9 cellular contexts compared by ENCODE assay signal in genomic region chr7:101108330-101108857, GRCh38. TPM values are rescaled to one million over a fixed set of nuclear protein-coding genes. Genes with fewer than 3 reads are reported as not detected.
DNase-seq lines count a peak whose midpoint lies in the region; ATAC-seq and TF ChIP-seq lines count a peak whose summit lies in the region.
"Had no signal": no experiment of that assay in that cellular context is flagged by ENCODE, and none has a peak within 500 bp of the region (broad histone marks: within the 10 kb centered on the region; RNA-seq: fewer than 3 reads in every experiment).

No MANE protein-coding gene starts in this region.

- TF ChIP-seq CTCF in upper lobe of right lung (IDR thresholded peaks at IDR 0.05) = no peak

- H3K36me3 ChIP-seq in upper lobe of right lung = no peaks in the 10 kb centered on the region

- peak; percentile 59 for ATAC-seq in upper lobe of right lung
- no peak for ATAC-seq in activated CD4-positive, alpha-beta T cell treated with anti-CD3 and anti-CD28 coated beads for 36 hours

- peak; percentile 16 to 19 for DNase-seq in SHP77 (lab: John Stamatoyannopoulos, UW)
- no peak for DNase-seq in SHP77 treated with DMSO at 0.1 percent for 48 hours (lab: John Stamatoyannopoulos, UW)
- DNase-seq in astrocyte of the hippocampus (ENCODE audit: low read depth, low spot score) = peak; percentile 69
- DNase-seq in kidney tubule cell (ENCODE audit: low spot score) = peak; percentile 95
- DNase-seq in upper lobe of right lung = no peak
- DNase-seq in NCI-H2171 treated with DMSO at 0.1 percent for 48 hours (lab: John Stamatoyannopoulos, UW) = no peak
- DNase-seq in activated CD4-positive, alpha-beta T cell treated with anti-CD3 and anti-CD28 coated beads for 36 hours = no peak
- DNase-seq in NCI-H345 (lab: John Stamatoyannopoulos, UW) = no peak

- no peaks in the 10 kb centered on the region for H3K4me1 Mint-ChIP-seq in activated CD4-positive, alpha-beta T cell treated with anti-CD3 and anti-CD28 coated beads for 36 hours

- H3K36me3 Mint-ChIP-seq in activated CD4-positive, alpha-beta T cell treated with anti-CD3 and anti-CD28 coated beads for 36 hours (ENCODE audit: low read depth) = no peaks in the 10 kb centered on the region

- no peak overlapping the region for H3K4me3 ChIP-seq in upper lobe of right lung

- no peak overlapping the region for H3K27ac ChIP-seq in upper lobe of right lung

- H3K27ac Mint-ChIP-seq in activated CD4-positive, alpha-beta T cell treated with anti-CD3 and anti-CD28 coated beads for 36 hours = no peak overlapping the region
- H3K27ac Mint-ChIP-seq: nephron had no signal

- H3K9me3 Mint-ChIP-seq in activated CD4-positive, alpha-beta T cell treated with anti-CD3 and anti-CD28 coated beads for 36 hours (ENCODE audit: low read depth) = no peaks in the 10 kb centered on the region
- H3K9me3 Mint-ChIP-seq: nephron had no signal

- intact Hi-C loops in upper lobe of right lung (cut with DNase I) = no loop called here
- intact Hi-C loops in activated CD4-positive, alpha-beta T cell treated with anti-CD3 and anti-CD28 coated beads for 36 hours (cut with DNase I, micrococcal nuclease) = no loop called here

- CTCF ChIA-PET in activated CD4-positive, alpha-beta T cell treated with anti-CD3 and anti-CD28 coated beads for 36 hours (lab: Charles Lee) = interaction anchor here (0.6 kb wide), 2 partner anchors 43 to 348 kb away, joined by 3 read pairs; no protein-coding TSS in a partner anchor

- peaks cover 21% of the 10 kb centered on the region for H3K4me1 ChIP-seq in upper lobe of right lung

- no peaks in the 10 kb centered on the region for H3K9me3 ChIP-seq in upper lobe of right lung

- H3K4me3 Mint-ChIP-seq in activated CD4-positive, alpha-beta T cell treated with anti-CD3 and anti-CD28 coated beads for 36 hours = no peak overlapping the region
- H3K4me3 Mint-ChIP-seq: nephron had no signal

- peaks cover 17% of the 10 kb centered on the region for H3K27me3 Mint-ChIP-seq in activated CD4-positive, alpha-beta T cell treated with anti-CD3 and anti-CD28 coated beads for 36 hours

- POLR2A ChIA-PET in activated CD4-positive, alpha-beta T cell treated with anti-CD3 and anti-CD28 coated beads for 36 hours (lab: Charles Lee) = interaction anchor here (0.6 kb wide), 1 partner anchor 63 kb away, joined by 4 read pairs; no protein-coding TSS in a partner anchor

- no peaks in the 10 kb centered on the region for H3K27me3 ChIP-seq in upper lobe of right lung

RNA-seq across cellular contexts. Expression of gene SERPINE1, which starts 18.5 kb away (rescaled TPM):
- total RNA-seq in upper lobe of right lung = 13.7 TPM
- under 1 TPM; 0.05 to 0.07 TPM for total RNA-seq in activated CD4-positive, alpha-beta T cell treated with anti-CD3 and anti-CD28 coated beads for 36 hours

RNA-seq across cellular contexts. Expression of gene TRIM56, which starts 23.1 kb away (rescaled TPM):
- 60.9 TPM for total RNA-seq in upper lobe of right lung
- 10 to 100 TPM; 35.3 to 40.8 TPM for total RNA-seq in activated CD4-positive, alpha-beta T cell treated with anti-CD3 and anti-CD28 coated beads for 36 hours

RNA-seq across cellular contexts. Expression of gene AP1S1, which starts 45.9 kb away (rescaled TPM):
- 24.0 TPM for total RNA-seq in upper lobe of right lung
- 10 to 100 TPM; 33.7 to 43.0 TPM for total RNA-seq in activated CD4-positive, alpha-beta T cell treated with anti-CD3 and anti-CD28 coated beads for 36 hours

RNA-seq across cellular contexts. Expression of gene VGF, which starts 57.0 kb away (rescaled TPM):
- total RNA-seq in upper lobe of right lung = not detected
- total RNA-seq in activated CD4-positive, alpha-beta T cell treated with anti-CD3 and anti-CD28 coated beads for 36 hours = under 1 TPM; 0.09 to 0.11 TPM

Comparison
In these comparisons a context has a peak if more than half of its experiments do, and no peak if none do; other contexts are left out.
1. DNase-seq: peak in SHP77 (2 of 2), astrocyte of the hippocampus (single experiment) and kidney tubule cell (single experiment); none in SHP77 treated with DMSO at 0.1 percent for 48 hours (single experiment), upper lobe of right lung (single experiment), NCI-H2171 treated with DMSO at 0.1 percent for 48 hours (single experiment), activated CD4-positive, alpha-beta T cell treated with anti-CD3 and anti-CD28 coated beads for 36 hours (single experiment) and NCI-H345 (single experiment).
2. RNA of gene SERPINE1, which starts 18.5 kb away (total RNA-seq): 13.7 TPM in upper lobe of right lung (single experiment); 0.05 to 0.07 TPM in activated CD4-positive, alpha-beta T cell treated with anti-CD3 and anti-CD28 coated beads for 36 hours; every median in the first group is over 10 times any median in the second.